In genomic region chr12:104750061-104750460, GRCh38 we compare ENCODE assay signal across 8 cellular contexts.
DNase-seq lines count a peak whose midpoint lies in the region; ATAC-seq, FAIRE-seq and TF ChIP-seq lines count a peak whose summit lies in the region.

No MANE protein-coding gene starts in this region.

- no peak for TF ChIP-seq CTCF in bronchial epithelial cell (IDR thresholded peaks at IDR 0.05; ENCODE audit: insufficient read depth, low read length, severe bottlenecking)

- H3K4me3 ChIP-seq in bronchial epithelial cell (ENCODE audit: low read depth, low read length) (no peak overlapping the region), skeletal muscle cell (ENCODE audit: low read depth, low read length) (no peak overlapping the region)

- H3K36me3 ChIP-seq in bronchial epithelial cell (ENCODE audit: control insufficient read depth, insufficient read depth, low read length), result no peaks in the 10 kb centered on the region

- no peaks in the 10 kb centered on the region for H3K27me3 ChIP-seq in bronchial epithelial cell (ENCODE audit: control insufficient read depth, insufficient read depth, low read length)

- no peak for ATAC-seq in GM21390 (IDR thresholded peaks at IDR 0.05; ENCODE audit: unreplicated experiment)

- DNase-seq in AG08395 (ENCODE audit: low spot score), result peak; percentile 80
- peak; percentile 37 for DNase-seq in GM19238 (ENCODE audit: insufficient read length, low spot score)
- peak; percentile 53 for DNase-seq in HT1080 (ENCODE audit: low read depth)
- DNase-seq in bronchial epithelial cell (ENCODE audit: low read depth), result peak; percentile 51
- peak; percentile 17 for DNase-seq in skeletal muscle cell (ENCODE audit: low read depth)
- no peak for DNase-seq in NCI-H524 treated with DMSO at 0.1 percent for 48 hours (lab: John Stamatoyannopoulos, UW)
- DNase-seq in NCI-H524 (lab: John Stamatoyannopoulos, UW), result no peak

- FAIRE-seq in bronchial epithelial cell (lab: Jason Lieb, UNC), result no peak

Comparison
In these comparisons a context has a peak if more than half of its experiments do, and no peak if none do; other contexts are left out.
1. DNase-seq: peak in AG08395 (single experiment), GM19238 (single experiment), HT1080 (single experiment), bronchial epithelial cell (single experiment) and skeletal muscle cell (single experiment); none in NCI-H524 treated with DMSO at 0.1 percent for 48 hours (single experiment) and NCI-H524 (0 of 2).